In the genomic region with DNA sequence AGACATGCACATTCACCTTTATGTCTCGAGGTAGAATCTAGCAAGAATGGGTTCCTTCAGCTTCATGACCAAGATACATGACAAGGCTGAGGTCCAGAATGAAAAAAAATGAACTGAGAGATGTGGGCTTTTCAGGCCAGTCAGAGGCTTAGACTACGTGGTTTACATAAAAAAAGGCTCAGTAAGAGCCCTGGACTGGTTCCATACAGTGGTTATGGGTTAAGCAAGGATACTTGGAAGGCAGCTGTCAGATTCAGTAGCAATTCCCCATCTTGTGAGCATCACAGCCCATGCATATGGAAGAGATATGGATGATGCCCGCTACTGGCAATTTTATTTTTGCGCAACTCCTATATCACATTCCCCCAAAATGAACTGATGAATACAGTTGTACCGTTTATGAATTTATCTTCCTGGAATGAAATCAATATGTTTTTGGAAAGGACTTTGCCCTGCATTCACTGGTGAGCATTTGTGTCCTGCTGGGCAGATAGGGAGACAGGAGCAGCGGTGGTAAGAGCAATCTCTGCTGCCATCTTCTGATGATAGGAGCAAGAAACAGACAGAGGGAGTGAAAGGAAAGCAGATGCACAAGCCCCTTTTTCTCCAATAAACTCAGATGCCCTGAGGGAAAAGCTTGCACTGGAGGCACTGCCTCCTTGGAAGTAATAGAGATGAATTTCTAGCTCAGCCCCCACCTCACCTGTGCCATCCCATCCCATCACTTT, we compare ENCODE assay signal across 22 cellular contexts.
A peak's percentile ranks its signal among the peaks of the same experiment; 100 is the strongest.
DNase-seq lines count a peak whose midpoint lies in the region; ATAC-seq and TF ChIP-seq lines count a peak whose summit lies in the region.
"Had no signal": no experiment of that assay in that cellular context is flagged by ENCODE, and none has a peak within 500 bp of the region (broad histone marks: within the 10 kb centered on the region; RNA-seq: fewer than 3 reads in every experiment).

No MANE protein-coding gene starts in this region.

- H3K79me2 ChIP-seq in hepatocyte: no peaks in the 10 kb centered on the region

- no peak overlapping the region for H2AFZ ChIP-seq in hepatocyte

- no peaks in the 10 kb centered on the region for H3K27me3 ChIP-seq in hepatocyte
- H3K27me3 ChIP-seq in prostate gland (replicated peaks; ENCODE audit: insufficient read depth): no peaks in the 10 kb centered on the region

- WGBS in hepatocyte (ENCODE audit: low lambda C conversion rate, missing lambda C conversion rate): 60% methylated on average over 6 of the region's 6 CpGs
- 67% methylated on average over 6 of the region's 6 CpGs for WGBS in prostate gland

- TF ChIP-seq CTCF in hepatocyte (IDR thresholded peaks at IDR 0.05; ENCODE audit: poor library complexity) (peak; percentile 47), prostate gland (IDR thresholded peaks at IDR 0.05) (no peak)

- TF ChIP-seq POLR2A in prostate gland (IDR thresholded peaks at IDR 0.05): no peak

- peak; percentile 42 for ATAC-seq in sciatic nerve
- ATAC-seq: activated CD8-positive, alpha-beta memory T cell treated with anti-CD3 and anti-CD28 coated beads, Interleukin-2, amount 10 ng/mL, durations not matched to agents 7 days and 5 days; mucosa of descending colon; stimulated activated effector memory CD8-positive, alpha-beta T cell treated with anti-CD3 and anti-CD28 coated beads, Interleukin-12 subunit alpha, Interleukin-12 subunit beta, amount 100 ng/mL, for 72 hours had no signal

- H3K9me2 ChIP-seq in hepatocyte (replicated peaks; ENCODE audit: insufficient read depth): no peaks in the 10 kb centered on the region

- H3K4me1 ChIP-seq in hepatocyte (ENCODE audit: insufficient read depth) (no peaks in the 10 kb centered on the region), prostate gland (replicated peaks) (no peaks in the 10 kb centered on the region)

- H3K9me3 ChIP-seq in hepatocyte (ENCODE audit: low read depth) (no peaks in the 10 kb centered on the region), prostate gland (no peaks in the 10 kb centered on the region)
- H3K9me3 ChIP-seq: mucosa of descending colon had no signal

- H3K27ac ChIP-seq in hepatocyte (no peak overlapping the region), prostate gland (no peak overlapping the region)
- H3K27ac ChIP-seq: KMS-11, RWPE1 had no signal

- intact Hi-C loops in sciatic nerve (cut with DNase I): no loop called here
- intact Hi-C loops in prostate gland (cut with DNase I): no loop called here

- H3K4me3 ChIP-seq in hepatocyte (no peak overlapping the region), prostate gland (no peak overlapping the region)
- H3K4me3 ChIP-seq: mucosa of descending colon, smooth muscle cell had no signal

- DNase-seq in NCI-H1105 treated with DMSO at 0.1 percent for 48 hours (lab: John Stamatoyannopoulos, UW) (peak; percentile 5), NCI-H1105 (lab: John Stamatoyannopoulos, UW) (no peak), NCI-H69 (lab: John Stamatoyannopoulos, UW) (peak; percentile 51), hepatocyte (ENCODE audit: low spot score) (peak; percentile 34), sciatic nerve (ENCODE audit: low spot score) (no peak), NCI-H2107 (lab: John Stamatoyannopoulos, UW) (no peak), prostate gland (ENCODE audit: low spot score) (no peak)
- no peak for DNase-seq in stimulated activated CD4-positive, alpha-beta T cell treated with anti-CD3 and anti-CD28 coated beads, Interleukin-4, amount 100 ng/mL, for 1 hour
- DNase-seq: activated CD4-positive, CD25-positive, alpha-beta regulatory T cell; activated CD8-positive, alpha-beta memory T cell treated with anti-CD3 and anti-CD28 coated beads, Interleukin-2, amount 10 ng/mL, durations not matched to agents 7 days and 5 days; activated gamma-delta T cell treated with Interleukin-2 at 50 U/mL for 16 hours; CD8-positive, alpha-beta memory T cell; GF-D8; kidney; mucosa of descending colon; NCI-H187 treated with DMSO at 0.1 percent for 48 hours; T-helper 1 cell; trophoblast cell had no signal

- no peak overlapping the region for H3K4me2 ChIP-seq in hepatocyte
- H3K4me2 ChIP-seq: KMS-11, smooth muscle cell had no signal

- H3K36me3 ChIP-seq in hepatocyte (replicated peaks; ENCODE audit: insufficient read depth, low read depth): no peaks in the 10 kb centered on the region
- H3K36me3 ChIP-seq in prostate gland: no peaks in the 10 kb centered on the region

- no peaks in the 10 kb centered on the region for H4K20me1 ChIP-seq in hepatocyte (ENCODE audit: insufficient read depth, poor library complexity, severe bottlenecking)

Comparison
In these comparisons a context has a peak if more than half of its experiments do, and no peak if none do; other contexts are left out.
1. DNase-seq: peak in NCI-H1105 treated with DMSO at 0.1 percent for 48 hours (single experiment), NCI-H69 (single experiment) and hepatocyte (single experiment); none in NCI-H1105 (single experiment), sciatic nerve (single experiment), NCI-H2107 (single experiment), stimulated activated CD4-positive, alpha-beta T cell treated with anti-CD3 and anti-CD28 coated beads, Interleukin-4, amount 100 ng/mL, for 1 hour (single experiment) and prostate gland (single experiment).